1 cellular context compared by ENCODE assay signal in genomic region chr10:84335516-84335915, GRCh38.
TF ChIP-seq lines count a peak whose summit lies in the region.

No MANE protein-coding gene starts in this region.

TF ChIP-seq in GM23338, 12 proteins besides CTCF, POLR2A, EP300 and RAD21 (continued from another document):
- TF ChIP-seq ETS1 (IDR thresholded peaks at IDR 0.05) (no peak), EZH2 (IDR thresholded peaks at IDR 0.05; ENCODE audit: low read depth, unreplicated experiment) (no peak), REST (IDR thresholded peaks at IDR 0.05; ENCODE audit: unreplicated experiment) (no peak), CREB1 (CRISPR knock-in tag; IDR thresholded peaks at IDR 0.05; ENCODE audit: low read depth) (no peak), JUNB (IDR thresholded peaks at IDR 0.05; ENCODE audit: unreplicated experiment) (no peak)
